30 cellular contexts compared by ENCODE assay signal in genomic region chr20:57179265-57179664, GRCh38.
DNase-seq lines count a peak whose midpoint lies in the region; FAIRE-seq and TF ChIP-seq lines count a peak whose summit lies in the region.
"Had no signal": no experiment of that assay in that cellular context is flagged by ENCODE, and none has a peak within 500 bp of the region (broad histone marks: within the 10 kb centered on the region; RNA-seq: fewer than 3 reads in every experiment).

No MANE protein-coding gene starts in this region.

- H3K18ac ChIP-seq in H1 (ENCODE audit: extremely low read depth, low read length) (no peak overlapping the region; the same call in 1 of the 2 replicates), neuronal stem cell (ENCODE audit: low read length) (peak overlapping the region; percentile 41)

- in situ Hi-C loops in GM13976 (cut with MboI; ENCODE audit: low sequenced_read_pairs, unreplicated experiment) = no loop called here

- H2BK15ac ChIP-seq in H1 (ENCODE audit: low read length) = no peak overlapping the region
- H2BK15ac ChIP-seq in neuronal stem cell (ENCODE audit: low read length) = no peak overlapping the region

- H4K5ac ChIP-seq in H1 (ENCODE audit: insufficient read length, low read depth, low read length) = no peak overlapping the region

- H2BK20ac ChIP-seq in H1 (ENCODE audit: low read length) = no peak overlapping the region

- intact Hi-C loops in sigmoid colon (cut with DNase I) = no loop called here

- peaks cover 34% of the 10 kb centered on the region for H3K4me1 Mint-ChIP-seq in neural progenitor cell
- H3K4me1 Mint-ChIP-seq: brain, immature natural killer cell had no signal

- H3K23ac ChIP-seq in H1 (ENCODE audit: insufficient read length) = no peak overlapping the region
- H3K23ac ChIP-seq in neuronal stem cell (ENCODE audit: low read depth, low read length, poor library complexity) = no peak overlapping the region

- no peak overlapping the region for H3K4me3 Mint-ChIP-seq in neural progenitor cell
- H3K4me3 Mint-ChIP-seq: activated CD4-positive, alpha-beta memory T cell treated with anti-CD3 and anti-CD28 coated beads for 36 hours; activated naive CD4-positive, alpha-beta T cell treated with anti-CD3 and anti-CD28 coated beads for 36 hours; activated T-helper 1 cell treated with anti-CD3 and anti-CD28 coated beads, Interleukin-12 subunit alpha, Interleukin-12 subunit beta, Interleukin-2, Interleukin-4 antibody, amounts not matched to agents 30 ng/mL and 10 ng/mL and 1 ng/mL, durations not matched to agents 14 hours and 24 hours and 36 hours; brain; immature natural killer cell; stimulated activated naive CD8-positive, alpha-beta T cell treated with anti-CD3 and anti-CD28 coated beads, Interleukin-15, Interleukin-2, amounts not matched to agents 100 ng/mL and 50 ng/mL, for 24 hours; T-helper 1 cell treated with Interleukin-12 subunit alpha and Interleukin-12 subunit beta and Interleukin-4 antibody, amounts not matched to agents 30 μg/mL and 1 μg/mL, for 36 hours had no signal

- H2BK5ac ChIP-seq in H1 (ENCODE audit: low read depth, low read length) (no peak overlapping the region), neuronal stem cell (ENCODE audit: low read length) (no peak overlapping the region)

- no peak overlapping the region for H3K56ac ChIP-seq in H1 (replicated peaks; ENCODE audit: insufficient read length, low read depth, low read length)

- H3K4ac ChIP-seq in H1 (replicated peaks; ENCODE audit: insufficient read length, low read depth, low read length) (no peak overlapping the region), neuronal stem cell (ENCODE audit: low read length) (no peak overlapping the region)

- DNase-seq in HTR-8/SVneo (ENCODE audit: insufficient read length, low spot score) (no peak), H1 (ENCODE audit: low read depth in 1 of 2, low spot score in 2 of 2) (no peak), neuronal stem cell (ENCODE audit: low spot score) (no peak), neural progenitor cell (ENCODE audit: low spot score) (no peak), NCI-H146 treated with DMSO at 0.1 percent for 48 hours (lab: John Stamatoyannopoulos, UW; ENCODE audit: unreplicated experiment) (no peak), sigmoid colon (no peak), GM13976 (ENCODE audit: low spot score) (no peak)
- DNase-seq: activated CD4-positive, alpha-beta memory T cell treated with anti-CD3 and anti-CD28 coated beads for 36 hours; activated CD4-positive, CD25-positive, alpha-beta regulatory T cell treated with anti-CD3 and anti-CD28 coated beads, Interleukin-2, amount 50 U/mL, for 72 hours; activated CD8-positive, alpha-beta memory T cell treated with anti-CD3 and anti-CD28 coated beads, Interleukin-2, amount 50 U/mL, for 4 hours; activated naive CD4-positive, alpha-beta T cell treated with anti-CD3 and anti-CD28 coated beads for 36 hours; adrenal gland; effector CD8-positive, alpha-beta T cell; GF-D8; immature natural killer cell; Kasumi-1; left ventricle myocardium inferior; NCI-H1092; NCI-H187 treated with DMSO at 0.1 percent for 48 hours; NCI-H526; SK-N-SH; thyroid gland had no signal

- 0 out of 2 replicates have a peak overlapping the region, but pooled peaks have one; percentile 19 for H3K4me3 ChIP-seq in BLaER1
- no peak overlapping the region for H3K4me3 ChIP-seq in H1 (ENCODE audit: extremely low read depth in 1 of 4, insufficient read depth in 2 of 4, low read depth in 3 of 4, low read length in 4 of 4)
- H3K4me3 ChIP-seq in neuronal stem cell (ENCODE audit: low read length in 2 of 2) = no peak overlapping the region
- no peak overlapping the region for H3K4me3 ChIP-seq in neural progenitor cell
- H3K4me3 ChIP-seq in sigmoid colon = no peak overlapping the region
- H3K4me3 ChIP-seq: adrenal gland, left ventricle myocardium inferior, thyroid gland had no signal

- no peak overlapping the region for H2AK5ac ChIP-seq in H1 (ENCODE audit: low read depth, low read length)
- peak overlapping the region; percentile 47 for H2AK5ac ChIP-seq in neuronal stem cell (ENCODE audit: low read depth, low read length)

- H4K20me1 ChIP-seq in BLaER1 (no peaks in the 10 kb centered on the region), H1 (replicated peaks in 1 of 2; ENCODE audit: control insufficient read depth in 1 of 2, insufficient read depth in 2 of 2, low read length in 2 of 2) (no peaks in the 10 kb centered on the region), neural progenitor cell (ENCODE audit: low read depth) (no peaks in the 10 kb centered on the region)

- FAIRE-seq in HTR-8/SVneo (lab: Jason Lieb, UNC) (peak; percentile 31), H1 (lab: Jason Lieb, UNC) (no peak)
- FAIRE-seq: GM18507 had no signal

- H3K4me2 ChIP-seq in BLaER1 = peak overlapping the region; percentile 79
- no peak overlapping the region for H3K4me2 ChIP-seq in H1 (ENCODE audit: insufficient read depth in 1 of 2, low read depth in 2 of 2, low read length in 2 of 2)
- no peak overlapping the region for H3K4me2 ChIP-seq in neuronal stem cell (ENCODE audit: insufficient read depth, low read length, poor library complexity, severe bottlenecking)
- H3K4me2 ChIP-seq in neural progenitor cell = no peak overlapping the region
- H3K4me2 ChIP-seq: SK-N-SH had no signal

- H3K79me2 ChIP-seq in H1 (ENCODE audit: control insufficient read depth in 1 of 2, insufficient read depth in 2 of 2, low read length in 2 of 2) = no peaks in the 10 kb centered on the region
- H3K79me2 ChIP-seq in neural progenitor cell (ENCODE audit: low read depth) = no peaks in the 10 kb centered on the region

- CTCF ChIA-PET in H1 (lab: Charles Lee; ENCODE audit: partially characterized antibody) = interaction anchor here (1.5 to 5.6 kb wide), 3 partner anchors 70 to 152 kb away, joined by 3 to 35 read pairs (median 6); partner anchors contain the start of gene SPO11

- H4K91ac ChIP-seq in H1 (replicated peaks; ENCODE audit: insufficient read length, low read length) (peak overlapping the region; percentile 51), neuronal stem cell (ENCODE audit: low read depth, low read length, poor library complexity) (no peak overlapping the region)

- no peaks in the 10 kb centered on the region for H3K9me3 Mint-ChIP-seq in neural progenitor cell
- H3K9me3 Mint-ChIP-seq: activated CD4-positive, alpha-beta memory T cell treated with anti-CD3 and anti-CD28 coated beads for 36 hours; activated naive CD4-positive, alpha-beta T cell treated with anti-CD3 and anti-CD28 coated beads for 36 hours; activated T-helper 1 cell treated with anti-CD3 and anti-CD28 coated beads, Interleukin-12 subunit alpha, Interleukin-12 subunit beta, Interleukin-2, Interleukin-4 antibody, amounts not matched to agents 30 ng/mL and 10 ng/mL and 1 ng/mL, durations not matched to agents 14 hours and 24 hours and 36 hours; brain; immature natural killer cell; stimulated activated naive CD8-positive, alpha-beta T cell treated with anti-CD3 and anti-CD28 coated beads, Interleukin-15, Interleukin-2, amounts not matched to agents 100 ng/mL and 50 ng/mL, for 24 hours; T-helper 1 cell treated with Interleukin-12 subunit alpha and Interleukin-12 subunit beta and Interleukin-4 antibody, amounts not matched to agents 30 μg/mL and 1 μg/mL, for 36 hours had no signal

- peak overlapping the region; percentile 4; the same call in 1 of the 2 replicates for H3K9ac ChIP-seq in BLaER1
- no peak overlapping the region for H3K9ac ChIP-seq in H1 (replicated peaks in 1 of 4; ENCODE audit: extremely low read depth in 1 of 4, low read depth in 3 of 4, low read length in 3 of 4)
- H3K9ac ChIP-seq in neuronal stem cell (ENCODE audit: low read depth, low read length, poor library complexity) = no peak overlapping the region
- H3K9ac ChIP-seq in neural progenitor cell = no peak overlapping the region
- H3K9ac ChIP-seq: SK-N-SH had no signal

- 76% methylated on average over 15 of the region's 20 CpGs; no CpG with 5 or more reads in 1 of the 2 experiments for WGBS in H1 (ENCODE audit: extremely low coverage in 1 of 2, insufficient coverage in 1 of 2, insufficient read length in 1 of 2, insufficient replicate concordance in 2 of 2, low coverage in 1 of 2, low lambda C conversion rate in 2 of 2, missing lambda C conversion rate in 1 of 2), 2 experiments
- no CpG with 5 or more reads among the region's 20 CpGs for WGBS in neuronal stem cell (ENCODE audit: extremely low coverage in 2 of 2, insufficient read length in 2 of 2, insufficient replicate concordance in 1 of 2), 2 donors
- 75 to 84% methylated on average over 20 of the region's 20 CpGs for WGBS in sigmoid colon, 2 donors

- H3K9me3 ChIP-seq in BLaER1 = no peaks in the 10 kb centered on the region
- H3K9me3 ChIP-seq in H1 (ENCODE audit: insufficient read depth in 2 of 2, low read depth in 1 of 2, low read length in 1 of 2) = no peaks in the 10 kb centered on the region
- no peaks in the 10 kb centered on the region for H3K9me3 ChIP-seq in neuronal stem cell (replicated peaks in 1 of 2; ENCODE audit: control insufficient read depth in 2 of 2, insufficient read depth in 1 of 2, low read depth in 1 of 2, low read length in 2 of 2)
- no peaks in the 10 kb centered on the region for H3K9me3 ChIP-seq in neural progenitor cell (ENCODE audit: low read depth)
- no peaks in the 10 kb centered on the region for H3K9me3 ChIP-seq in sigmoid colon
- H3K9me3 ChIP-seq: adrenal gland, left ventricle myocardium inferior, SK-N-SH, thyroid gland had no signal

- peaks cover 3% of the 10 kb centered on the region for H3K27me3 Mint-ChIP-seq in neural progenitor cell (ENCODE audit: insufficient read depth, low read depth)
- H3K27me3 Mint-ChIP-seq: progenitor cell of endocrine pancreas had no signal

- POLR2A ChIA-PET in H1 (lab: Charles Lee; ENCODE audit: partially characterized antibody) = interaction anchor here (1.0 to 1.6 kb wide), 2 partner anchors 10 to 83 kb away, joined by 3 to 5 read pairs; no protein-coding TSS in a partner anchor

- TF ChIP-seq CTCF in H1 (IDR thresholded peaks at IDR 0.05; ENCODE audit: control extremely low read depth in 1 of 3, insufficient read depth in 1 of 3, low read depth in 1 of 3, low read length in 3 of 3) = no peak
- no peak for TF ChIP-seq CTCF in neural progenitor cell (IDR thresholded peaks at IDR 0.05)
- TF ChIP-seq CTCF in sigmoid colon (IDR thresholded peaks at IDR 0.05) = no peak
- TF ChIP-seq CTCF in GM13976 (IDR thresholded peaks at IDR 0.05; ENCODE audit: borderline replicate concordance, control extremely low read depth, extremely low read depth, insufficient read depth, missing control alignments) = no peak

- H3K4me1 ChIP-seq in BLaER1 (peaks cover 38% of the 10 kb centered on the region), H1 (replicated peaks in 1 of 4; ENCODE audit: control insufficient read depth in 3 of 4, insufficient read depth in 4 of 4, low read length in 3 of 4) (peaks cover 0 to 16% (median 1%) of the 10 kb centered on the region in 4 experiments; a peak in 6 of 7 replicates), neuronal stem cell (ENCODE audit: control insufficient read depth in 2 of 2, insufficient read depth in 1 of 2, low read depth in 1 of 2, low read length in 2 of 2) (peaks cover 0 to 8% of the 10 kb centered on the region in 2 donors), neural progenitor cell (no peaks in the 10 kb centered on the region), sigmoid colon (no peaks in the 10 kb centered on the region)
- H3K4me1 ChIP-seq: adrenal gland, left ventricle myocardium inferior, thyroid gland had no signal

- no peaks in the 10 kb centered on the region for H3K27me3 ChIP-seq in BLaER1
- H3K27me3 ChIP-seq in H1 (replicated peaks in 1 of 4; ENCODE audit: control insufficient read depth in 3 of 4, extremely low read depth in 1 of 4, insufficient read depth in 3 of 4, low read length in 3 of 4) = no peaks in the 10 kb centered on the region
- H3K27me3 ChIP-seq in neuronal stem cell (ENCODE audit: control insufficient read depth in 3 of 3, insufficient read depth in 3 of 3, low read depth in 1 of 3, low read length in 3 of 3) = no peaks in the 10 kb centered on the region
- H3K27me3 ChIP-seq in neural progenitor cell = no peaks in the 10 kb centered on the region
- no peaks in the 10 kb centered on the region for H3K27me3 ChIP-seq in sigmoid colon
- H3K27me3 ChIP-seq: adrenal gland, thyroid gland had no signal

- TF ChIP-seq EP300 in H1 (IDR thresholded peaks at IDR 0.05; ENCODE audit: borderline replicate concordance in 1 of 2, low read depth in 2 of 2, low read length in 2 of 2) = no peak
- no peak for TF ChIP-seq EP300 in sigmoid colon (IDR thresholded peaks at IDR 0.05)

- H3F3A ChIP-seq in neural progenitor cell (ENCODE audit: low read depth) = no peaks in the 10 kb centered on the region

- H4K8ac ChIP-seq in H1 (ENCODE audit: extremely low read depth, insufficient read depth, low read length) (peak overlapping the region; percentile 7), neuronal stem cell (ENCODE audit: low read depth, low read length) (no peak overlapping the region)

- no peak for TF ChIP-seq RAD21 in H1 (IDR thresholded peaks at IDR 0.05 in 1 of 2, conservative IDR thresholded peaks at IDR 0.05 in 1 of 2; ENCODE audit: low read depth in 2 of 2, low read length in 2 of 2)

- no peak overlapping the region for H3K27ac Mint-ChIP-seq in neural progenitor cell
- H3K27ac Mint-ChIP-seq: activated CD4-positive, alpha-beta memory T cell treated with anti-CD3 and anti-CD28 coated beads for 36 hours; activated naive CD4-positive, alpha-beta T cell treated with anti-CD3 and anti-CD28 coated beads for 36 hours; activated T-helper 1 cell treated with anti-CD3 and anti-CD28 coated beads, Interleukin-12 subunit alpha, Interleukin-12 subunit beta, Interleukin-2, Interleukin-4 antibody, amounts not matched to agents 30 ng/mL and 10 ng/mL and 1 ng/mL, durations not matched to agents 14 hours and 24 hours and 36 hours; immature natural killer cell; progenitor cell of endocrine pancreas; stimulated activated naive CD8-positive, alpha-beta T cell treated with anti-CD3 and anti-CD28 coated beads, Interleukin-15, Interleukin-2, amounts not matched to agents 100 ng/mL and 50 ng/mL, for 24 hours; T-helper 1 cell treated with Interleukin-12 subunit alpha and Interleukin-12 subunit beta and Interleukin-4 antibody, amounts not matched to agents 30 μg/mL and 1 μg/mL, for 36 hours had no signal

- H2BK120ac ChIP-seq in H1 (replicated peaks; ENCODE audit: low read depth, low read length) (no peak overlapping the region), neuronal stem cell (ENCODE audit: low read depth, low read length) (no peak overlapping the region)

- TF ChIP-seq POLR2A in H1 (IDR thresholded peaks at IDR 0.05; ENCODE audit: control extremely low read depth in 1 of 2, low read depth in 2 of 2, low read length in 2 of 2) (no peak), sigmoid colon (IDR thresholded peaks at IDR 0.05) (no peak)

- H3K14ac ChIP-seq in H1 (ENCODE audit: insufficient read length) (no peak overlapping the region), neuronal stem cell (ENCODE audit: low read length) (no peak overlapping the region)

- H3K27ac ChIP-seq in BLaER1 (peak overlapping the region; percentile 68), H1 (ENCODE audit: low read depth, low read length) (no peak overlapping the region), neuronal stem cell (replicated peaks; ENCODE audit: low read length) (no peak overlapping the region), neural progenitor cell (no peak overlapping the region), sigmoid colon (no peak overlapping the region)
- H3K27ac ChIP-seq: adrenal gland, HL-60, left ventricle myocardium inferior, thyroid gland had no signal

- H3K36me3 Mint-ChIP-seq in neural progenitor cell = peaks cover 36% of the 10 kb centered on the region
- H3K36me3 Mint-ChIP-seq: activated CD4-positive, alpha-beta memory T cell treated with anti-CD3 and anti-CD28 coated beads for 36 hours; immature natural killer cell had no signal

- H3K36me3 ChIP-seq in BLaER1 (no peaks in the 10 kb centered on the region), H1 (ENCODE audit: control insufficient read depth in 2 of 4, insufficient read depth in 4 of 4, low read length in 3 of 4) (no peaks in the 10 kb centered on the region), neuronal stem cell (replicated peaks in 1 of 2; ENCODE audit: control insufficient read depth in 2 of 2, insufficient read depth in 2 of 2, low read length in 2 of 2) (peaks cover 5 to 77% of the 10 kb centered on the region in 2 donors), neural progenitor cell (no peaks in the 10 kb centered on the region), sigmoid colon (no peaks in the 10 kb centered on the region)
- H3K36me3 ChIP-seq: adrenal gland, left ventricle myocardium inferior had no signal

- H3K23me2 ChIP-seq in H1 (ENCODE audit: low read depth, low read length) = no peaks in the 10 kb centered on the region

- H2AFZ ChIP-seq in H1 (ENCODE audit: low read length) (no peak overlapping the region), neuronal stem cell (ENCODE audit: low read length) (no peak overlapping the region), neural progenitor cell (replicated peaks) (no peak overlapping the region)

- H3K79me1 ChIP-seq in H1 (ENCODE audit: low read depth, low read length) (no peaks in the 10 kb centered on the region), neuronal stem cell (ENCODE audit: low read depth, low read length) (peaks cover 3% of the 10 kb centered on the region)

- H2BK12ac ChIP-seq in H1 (ENCODE audit: low read depth, low read length) (no peak overlapping the region), neuronal stem cell (ENCODE audit: low read length) (no peak overlapping the region)
